Comparison of ENCODE assay signal across 1 cellular context in genomic region chr2:231052494-231053451, GRCh38.
TF ChIP-seq lines count a peak whose summit lies in the region.

No MANE protein-coding gene starts in this region.

TF ChIP-seq in HepG2, 621 proteins besides CTCF, POLR2A, EP300 and RAD21 (continued from another document and continues in another):
- TF ChIP-seq PRDM10 (CRISPR knock-in tag; IDR thresholded peaks at IDR 0.05; ENCODE audit: low read depth) (no peak), SRF (IDR thresholded peaks at IDR 0.05; ENCODE audit: low read depth, low read length) (0 out of 2 replicates have a peak, but pooled peaks have one; percentile 58), ZNF775 (CRISPR knock-in tag; IDR thresholded peaks at IDR 0.05; ENCODE audit: borderline replicate concordance) (peak; percentile 65; the same call in 1 of the 2 replicates), ZNF251 (CRISPR knock-in tag; IDR thresholded peaks at IDR 0.05) (peak; percentile 85; the same call in 1 of the 2 replicates), THAP9 (CRISPR knock-in tag; IDR thresholded peaks at IDR 0.05; ENCODE audit: borderline replicate concordance) (peak; percentile 83), GRHL1 (CRISPR knock-in tag; conservative IDR thresholded peaks at IDR 0.05) (no peak), ELF1 (CRISPR knock-in tag; IDR thresholded peaks at IDR 0.05) (peak; percentile 60; the same call in 1 of the 2 replicates), ZZZ3 (CRISPR knock-in tag; IDR thresholded peaks at IDR 0.05; ENCODE audit: borderline replicate concordance) (0 out of 2 replicates have a peak, but pooled peaks have one; percentile 29), ZNF768 (CRISPR knock-in tag; IDR thresholded peaks at IDR 0.05) (peak; percentile 60; the same call in 1 of the 2 replicates), SRY (CRISPR knock-in tag; IDR thresholded peaks at IDR 0.05) (peak; percentile 60; the same call in 1 of the 2 replicates), SP1 (IDR thresholded peaks at IDR 0.05) (no peak), SP1 (CRISPR knock-in tag; IDR thresholded peaks at IDR 0.05) (peak; percentile 76), ZNF616 (CRISPR knock-in tag; IDR thresholded peaks at IDR 0.05; ENCODE audit: low read depth) (peak; percentile 90), BCL6 (CRISPR knock-in tag; IDR thresholded peaks at IDR 0.05) (peak; percentile 36; the same call in 1 of the 2 replicates), NAIF1 (CRISPR knock-in tag; IDR thresholded peaks at IDR 0.05; ENCODE audit: borderline replicate concordance) (0 out of 2 replicates have a peak, but pooled peaks have one; percentile 6), MLX (CRISPR knock-in tag; IDR thresholded peaks at IDR 0.05) (peak; percentile 51; the same call in 1 of the 2 replicates), HOXA5 (CRISPR knock-in tag; IDR thresholded peaks at IDR 0.05) (peak; percentile 68; the same call in 1 of the 2 replicates), ZNF598 (CRISPR knock-in tag; IDR thresholded peaks at IDR 0.05; ENCODE audit: borderline replicate concordance) (peak; percentile 86; the same call in 1 of the 2 replicates), AGO2 (optimal IDR thresholded peaks at IDR 0.05; ENCODE audit: low read depth, low read length) (peak; percentile 99), NR2C2 (CRISPR knock-in tag; IDR thresholded peaks at IDR 0.05; ENCODE audit: borderline replicate concordance) (peak; percentile 50; the same call in 1 of the 2 replicates), ZNF788 (CRISPR knock-in tag; IDR thresholded peaks at IDR 0.05; ENCODE audit: borderline replicate concordance) (peak; percentile 73; the same call in 1 of the 2 replicates), HNF4G (IDR thresholded peaks at IDR 0.05; ENCODE audit: borderline replicate concordance, low read depth, low read length) (no peak; the same call in 1 of the 2 replicates), HNF4G (CRISPR knock-in tag; IDR thresholded peaks at IDR 0.05; ENCODE audit: borderline replicate concordance, low read depth) (peak; percentile 77), ZFP91 (CRISPR knock-in tag; IDR thresholded peaks at IDR 0.05; ENCODE audit: borderline replicate concordance) (peak; percentile 92), ZNF343 (CRISPR knock-in tag; IDR thresholded peaks at IDR 0.05) (peak; percentile 90; the same call in 1 of the 2 replicates), FOXA1 (IDR thresholded peaks at IDR 0.05) (no peak), FOXA1 (CRISPR knock-in tag; IDR thresholded peaks at IDR 0.05) (0 out of 2 replicates have a peak, but pooled peaks have one; percentile 6), BRD4 (CRISPR knock-in tag; IDR thresholded peaks at IDR 0.05) (peak; percentile 71; the same call in 1 of the 2 replicates), SPEN (CRISPR knock-in tag; IDR thresholded peaks at IDR 0.05; ENCODE audit: low read depth) (peak; percentile 81; the same call in 1 of the 2 replicates)
- TF ChIP-seq, protein P1, sequence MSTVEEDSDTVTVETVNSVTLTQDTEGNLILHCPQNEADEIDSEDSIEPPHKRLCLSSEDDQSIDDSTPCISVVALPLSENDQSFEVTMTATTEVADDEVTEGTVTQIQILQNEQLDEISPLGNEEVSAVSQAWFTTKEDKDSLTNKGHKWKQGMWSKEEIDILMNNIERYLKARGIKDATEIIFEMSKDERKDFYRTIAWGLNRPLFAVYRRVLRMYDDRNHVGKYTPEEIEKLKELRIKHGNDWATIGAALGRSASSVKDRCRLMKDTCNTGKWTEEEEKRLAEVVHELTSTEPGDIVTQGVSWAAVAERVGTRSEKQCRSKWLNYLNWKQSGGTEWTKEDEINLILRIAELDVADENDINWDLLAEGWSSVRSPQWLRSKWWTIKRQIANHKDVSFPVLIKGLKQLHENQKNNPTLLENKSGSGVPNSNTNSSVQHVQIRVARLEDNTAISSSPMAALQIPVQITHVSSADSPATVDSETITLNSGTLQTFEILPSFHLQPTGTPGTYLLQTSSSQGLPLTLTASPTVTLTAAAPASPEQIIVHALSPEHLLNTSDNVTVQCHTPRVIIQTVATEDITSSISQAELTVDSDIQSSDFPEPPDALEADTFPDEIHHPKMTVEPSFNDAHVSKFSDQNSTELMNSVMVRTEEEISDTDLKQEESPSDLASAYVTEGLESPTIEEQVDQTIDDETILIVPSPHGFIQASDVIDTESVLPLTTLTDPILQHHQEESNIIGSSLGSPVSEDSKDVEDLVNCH (CRISPR knock-in tag; IDR thresholded peaks at IDR 0.05): 0 out of 2 replicates have a peak, but pooled peaks have one; percentile 78
- TF ChIP-seq, protein P2, sequence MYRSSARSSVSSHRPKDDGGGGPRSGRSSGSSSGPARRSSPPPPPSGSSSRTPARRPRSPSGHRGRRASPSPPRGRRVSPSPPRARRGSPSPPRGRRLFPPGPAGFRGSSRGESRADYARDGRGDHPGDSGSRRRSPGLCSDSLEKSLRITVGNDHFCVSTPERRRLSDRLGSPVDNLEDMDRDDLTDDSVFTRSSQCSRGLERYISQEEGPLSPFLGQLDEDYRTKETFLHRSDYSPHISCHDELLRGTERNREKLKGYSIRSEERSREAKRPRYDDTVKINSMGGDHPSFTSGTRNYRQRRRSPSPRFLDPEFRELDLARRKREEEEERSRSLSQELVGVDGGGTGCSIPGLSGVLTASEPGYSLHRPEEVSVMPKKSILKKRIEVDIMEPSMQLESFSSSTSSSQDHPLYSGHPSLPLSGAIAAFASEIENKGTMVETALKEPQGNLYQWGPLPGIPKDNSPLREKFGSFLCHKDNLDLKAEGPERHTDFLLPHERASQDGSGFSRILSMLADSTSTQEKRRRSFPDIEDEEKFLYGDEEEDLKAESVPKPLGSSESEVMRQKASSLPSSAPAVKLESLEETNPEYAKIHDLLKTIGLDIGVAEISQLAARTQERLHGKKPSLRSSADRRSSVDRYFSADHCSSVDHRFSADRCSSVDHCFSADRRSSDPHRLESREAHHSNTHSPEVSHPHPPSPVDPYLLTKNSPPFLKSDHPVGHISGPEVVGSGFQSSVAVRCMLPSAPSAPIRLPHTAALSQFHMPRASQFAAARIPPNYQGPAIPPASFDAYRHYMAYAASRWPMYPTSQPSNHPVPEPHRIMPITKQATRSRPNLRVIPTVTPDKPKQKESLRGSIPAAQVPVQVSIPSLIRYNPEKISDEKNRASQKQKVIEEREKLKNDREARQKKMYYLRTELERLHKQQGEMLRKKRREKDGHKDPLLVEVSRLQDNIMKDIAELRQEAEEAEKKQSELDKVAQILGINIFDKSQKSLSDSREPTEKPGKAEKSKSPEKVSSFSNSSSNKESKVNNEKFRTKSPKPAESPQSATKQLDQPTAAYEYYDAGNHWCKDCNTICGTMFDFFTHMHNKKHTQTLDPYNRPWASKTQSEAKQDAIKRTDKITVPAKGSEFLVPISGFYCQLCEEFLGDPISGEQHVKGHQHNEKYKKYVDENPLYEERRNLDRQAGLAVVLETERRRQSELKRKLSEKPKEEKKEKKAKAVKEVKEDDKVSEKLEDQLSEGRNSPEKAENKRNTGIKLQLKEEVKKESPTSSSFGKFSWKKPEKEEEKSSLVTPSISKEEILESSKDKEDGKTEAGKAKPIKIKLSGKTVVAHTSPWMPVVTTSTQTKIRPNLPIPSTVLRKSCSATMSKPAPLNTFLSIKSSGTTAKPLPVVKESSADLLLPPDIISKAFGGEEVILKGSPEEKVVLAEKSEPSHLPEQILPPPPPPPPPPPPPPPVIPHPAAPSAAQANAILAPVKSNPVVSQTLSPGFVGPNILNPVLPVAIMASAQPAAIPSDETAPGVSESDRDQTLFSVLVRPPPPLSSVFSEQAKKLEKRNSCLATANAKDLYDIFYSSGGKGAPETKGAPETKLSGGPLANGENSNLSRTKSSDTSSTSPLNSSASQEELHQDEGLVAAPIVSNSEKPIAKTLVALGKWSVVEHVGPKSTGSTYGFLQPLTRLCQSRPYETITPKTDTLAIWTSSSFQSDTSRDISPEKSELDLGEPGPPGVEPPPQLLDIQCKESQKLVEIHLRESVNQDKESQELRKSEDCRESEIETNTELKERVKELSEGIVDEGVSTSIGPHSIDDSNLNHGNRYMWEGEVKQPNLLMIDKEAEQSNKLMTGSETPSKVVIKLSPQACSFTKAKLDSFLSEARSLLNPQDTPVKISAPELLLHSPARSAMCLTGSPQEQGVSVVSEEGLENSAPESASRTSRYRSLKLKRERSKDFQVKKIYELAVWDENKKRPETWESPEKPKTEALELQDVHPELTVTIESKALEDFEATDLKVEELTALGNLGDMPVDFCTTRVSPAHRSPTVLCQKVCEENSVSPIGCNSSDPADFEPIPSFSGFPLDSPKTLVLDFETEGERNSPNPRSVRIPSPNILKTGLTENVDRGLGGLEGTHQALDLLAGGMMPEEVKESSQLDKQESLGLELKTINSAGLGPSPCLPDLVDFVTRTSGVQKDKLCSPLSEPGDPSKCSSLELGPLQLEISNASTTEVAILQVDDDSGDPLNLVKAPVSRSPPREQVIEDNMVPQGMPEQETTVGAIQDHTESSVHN (CRISPR knock-in tag; IDR thresholded peaks at IDR 0.05): peak; percentile 56; the same call in 1 of the 2 replicates
